ENCODE assay signal across 8 cellular contexts in the genomic region with DNA sequence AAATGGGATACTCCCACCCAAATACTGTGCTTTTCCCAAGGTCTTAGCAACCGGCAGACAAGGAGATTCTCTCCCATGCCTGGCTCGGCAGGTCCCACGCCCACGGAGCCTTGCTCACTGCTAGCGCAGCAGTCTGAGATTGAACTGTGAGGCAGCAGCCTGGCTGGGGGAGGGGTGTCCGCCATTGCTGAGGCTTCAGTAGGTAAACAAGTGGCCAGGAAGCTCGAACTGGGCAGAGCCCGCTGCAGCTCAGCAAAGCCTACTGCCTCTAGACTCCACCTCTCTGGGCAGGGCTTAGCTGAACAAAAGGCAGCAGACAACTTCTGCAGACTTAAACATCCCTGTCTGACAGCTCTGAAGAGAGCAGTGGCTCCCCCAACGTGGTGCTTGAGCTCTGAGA.
DNase-seq lines count a peak whose midpoint lies in the region; TF ChIP-seq lines count a peak whose summit lies in the region.
"Not testable (repeated sequence)": the region's sequence is repeated elsewhere in the genome, so short reads cannot be mapped to it uniquely, and the experiment has no call there.

No MANE protein-coding gene starts in this region.

- not testable (repeated sequence) for H3K4me2 ChIP-seq in OCI-LY1 (ENCODE audit: low read length)

- intact Hi-C loops in head of caudate nucleus (cut with DNase I); posterior cingulate gyrus (cut with DNase I): not testable (repeated sequence)

- not testable (repeated sequence) for H3F3A ChIP-seq in OCI-LY1 (ENCODE audit: insufficient read depth, low read length)

- peak overlapping the region; percentile 32 for H3K27ac ChIP-seq in OCI-LY1 (ENCODE audit: low read depth, low read length, poor library complexity, severe bottlenecking)

- not testable (repeated sequence) for TF ChIP-seq CTCF in OCI-LY1 (IDR thresholded peaks at IDR 0.05; ENCODE audit: low read length)

- DNase-seq in DMS153 (lab: John Stamatoyannopoulos, UW) (peak; percentile 26), activated T-cell treated with anti-CD3 and anti-CD28 coated beads for 24 hours (ENCODE audit: low read depth) (peak; percentile 7), activated gamma-delta T cell treated with Interleukin-2 at 50 U/mL for 16 hours (peak; percentile 67), head of caudate nucleus (peak in 36 of 42 donors; percentile 8 to 66 (median 40)), posterior cingulate gyrus (peak in 8 of 10 donors; percentile 23 to 90 (median 50))
- DNase-seq in activated CD4-positive, alpha-beta T cell treated with anti-CD3 and anti-CD28 coated beads for 4 hours, result peak; percentile 30 to 32
- DNase-seq in stimulated activated naive CD4-positive, alpha-beta T cell treated with Interleukin-2 at 50 U/mL for 16 hours (lab: John Stamatoyannopoulos, UW), result peak; percentile 37

- peaks cover 11% of the 10 kb centered on the region for H3K79me2 ChIP-seq in OCI-LY1 (ENCODE audit: insufficient read depth, low read length)

- H3K9me2 ChIP-seq in OCI-LY1 (ENCODE audit: low read depth, low read length), result not testable (repeated sequence)

- not testable (repeated sequence) for H3K9ac ChIP-seq in OCI-LY1 (ENCODE audit: low read length)

- peaks cover 27% of the 10 kb centered on the region for H3K36me3 ChIP-seq in OCI-LY1 (ENCODE audit: insufficient read depth, low read length)

- not testable (repeated sequence) for H3K9me3 ChIP-seq in OCI-LY1 (ENCODE audit: low read length)

- H4K20me1 ChIP-seq in OCI-LY1 (ENCODE audit: insufficient read depth, low read length), result not testable (repeated sequence)

- not testable (repeated sequence) for H2AFZ ChIP-seq in OCI-LY1 (ENCODE audit: low read length)

- H3K4me1 ChIP-seq in OCI-LY1 (ENCODE audit: insufficient read depth, low read length, severe bottlenecking), result peaks cover 30% of the 10 kb centered on the region

- H3K4me3 ChIP-seq in OCI-LY1 (ENCODE audit: low read depth, low read length, poor library complexity, severe bottlenecking), result not testable (repeated sequence)

- not testable (repeated sequence) for H3K27me3 ChIP-seq in OCI-LY1 (ENCODE audit: insufficient read depth, low read length)

Comparison
In these comparisons a context has a peak if more than half of its experiments do, and no peak if none do; other contexts are left out.
1. DNase-seq: peak in every context shown above with its lines; median percentile 67 in activated gamma-delta T cell treated with Interleukin-2 at 50 U/mL for 16 hours; 50 in posterior cingulate gyrus; 40 in head of caudate nucleus; 37 in stimulated activated naive CD4-positive, alpha-beta T cell treated with Interleukin-2 at 50 U/mL for 16 hours; 31 in activated CD4-positive, alpha-beta T cell treated with anti-CD3 and anti-CD28 coated beads for 4 hours; 26 in DMS153; 7 in activated T-cell treated with anti-CD3 and anti-CD28 coated beads for 24 hours.